In genomic region chr14:71320107-71320733, GRCh38 we compare ENCODE assay signal across 1 cellular context.
TF ChIP-seq lines count a peak whose summit lies in the region.

TSS of gene SIPA1L1 (plus strand) at chr14:71320476.

TF ChIP-seq in HEK293, 187 proteins besides CTCF, POLR2A, EP300 and RAD21 (continued from another document):
- TF ChIP-seq KLF17 (tag by site-specific recombination; IDR thresholded peaks at IDR 0.05) (peak; percentile 52), ZNF146 (tag by site-specific recombination; IDR thresholded peaks at IDR 0.05) (no peak), ZNF157 (tag by site-specific recombination; IDR thresholded peaks at IDR 0.05) (no peak), ZNF776 (tag by site-specific recombination; IDR thresholded peaks at IDR 0.05; ENCODE audit: borderline replicate concordance) (no peak), SP3 (tag by site-specific recombination; IDR thresholded peaks at IDR 0.05) (peak; percentile 92), SP7 (tag by site-specific recombination; IDR thresholded peaks at IDR 0.05) (peak; percentile 75), ATF2 (tag by site-specific recombination; IDR thresholded peaks at IDR 0.05; ENCODE audit: low read depth) (peak; percentile 70; the same call in 1 of the 2 replicates)
